Comparison of ENCODE assay signal across 24 cellular contexts in genomic region chr20:57780906-57781305, GRCh38.
DNase-seq lines count a peak whose midpoint lies in the region; ATAC-seq, FAIRE-seq and TF ChIP-seq lines count a peak whose summit lies in the region.
"Had no signal": no experiment of that assay in that cellular context is flagged by ENCODE, and none has a peak within 500 bp of the region (broad histone marks: within the 10 kb centered on the region; RNA-seq: fewer than 3 reads in every experiment).

No MANE protein-coding gene starts in this region.

- H2BK15ac ChIP-seq in IMR-90 (ENCODE audit: low read depth, low read length) = no peak overlapping the region

- H3K36me3 ChIP-seq in HEK293 (ENCODE audit: control insufficient read depth in 2 of 2, insufficient read depth in 1 of 2, low read length in 2 of 2) = no peaks in the 10 kb centered on the region
- no peaks in the 10 kb centered on the region for H3K36me3 ChIP-seq in IMR-90 (ENCODE audit: control insufficient read depth, insufficient read depth, low read length)
- H3K36me3 ChIP-seq: BE2C, BLaER1 had no signal

- peak overlapping the region; percentile 53 for H2BK5ac ChIP-seq in IMR-90 (ENCODE audit: low read depth, low read length, poor library complexity, severe bottlenecking)

- in situ Hi-C loops in IMR-90 (cut with MboI; ENCODE audit: low sequenced_read_pairs) = no loop called here

- H3K18ac ChIP-seq in IMR-90 (ENCODE audit: low read depth, low read length) = no peak overlapping the region

- no peak overlapping the region for H2AK9ac ChIP-seq in IMR-90 (replicated peaks; ENCODE audit: low read depth, low read length, poor library complexity)

- H4K5ac ChIP-seq in IMR-90 (ENCODE audit: low read depth, low read length) = no peak overlapping the region

- no peak overlapping the region for H2AFZ ChIP-seq in IMR-90 (replicated peaks; ENCODE audit: low read length, poor library complexity)

- H3K4me2 ChIP-seq in IMR-90 (ENCODE audit: low read depth, low read length) = no peak overlapping the region
- H3K4me2 ChIP-seq: BLaER1 had no signal

- no peak overlapping the region for H2AK5ac ChIP-seq in IMR-90 (ENCODE audit: low read depth, low read length)

- 59 to 100% methylated on average over 1 to 4 of the region's 4 CpGs for WGBS in IMR-90 (ENCODE audit: extremely low coverage in 2 of 2, insufficient read length in 1 of 2), 2 experiments

- H3K27ac ChIP-seq in HEK293 (ENCODE audit: extremely low read depth, low read depth, low read length) = no peak overlapping the region
- no peak overlapping the region for H3K27ac ChIP-seq in IMR-90 (ENCODE audit: insufficient read depth, low read length)
- H3K27ac ChIP-seq: BLaER1 had no signal

- DNase-seq in IMR-90 (no peak), urothelium cell line (ENCODE audit: low spot score) (no peak), dermis blood vessel endothelial cell (no peak), GM10266 (ENCODE audit: extremely low spot score) (no peak)
- DNase-seq: 8988T; ACHN; BE2C; C1 segment of cervical spinal cord; CD4-positive, alpha-beta memory T cell; CD4-positive, CD25-positive, alpha-beta regulatory T cell; CD8-positive, alpha-beta memory T cell; COR-L47; DMS 273 treated with DMSO at 0.1 percent for 48 hours; DMS153; DMS53; DMS79; DND-41; EL; GDM1 had no signal

- no peaks in the 10 kb centered on the region for H4K20me1 ChIP-seq in IMR-90 (ENCODE audit: insufficient read depth, low read length)
- H4K20me1 ChIP-seq: BLaER1 had no signal

- H4K91ac ChIP-seq in IMR-90 (ENCODE audit: insufficient read depth, low read depth, low read length) = no peak overlapping the region

- no peak overlapping the region for H3K23ac ChIP-seq in IMR-90 (ENCODE audit: low read depth, low read length)

- H3K4ac ChIP-seq in IMR-90 (ENCODE audit: low read depth, low read length) = no peak overlapping the region

- intact Hi-C loops in IMR-90 (cut with micrococcal nuclease) = no loop called here

- H3K4me3 ChIP-seq in HEK293 (ENCODE audit: low read depth, low read length) = no peak overlapping the region
- H3K4me3 ChIP-seq in IMR-90 (ENCODE audit: insufficient read depth, low read depth, low read length) = no peak overlapping the region
- H3K4me3 ChIP-seq: BLaER1 had no signal

- no peak overlapping the region for H2BK120ac ChIP-seq in IMR-90 (ENCODE audit: low read depth, low read length)

- dilution Hi-C loops in IMR-90 (cut with HindIII; ENCODE audit: low sequenced_read_pairs, unreplicated experiment) = no loop called here

- no peaks in the 10 kb centered on the region for H3K9me1 ChIP-seq in IMR-90 (ENCODE audit: insufficient read depth, low read length)

- no peaks in the 10 kb centered on the region for H3K79me1 ChIP-seq in IMR-90 (ENCODE audit: low read depth in 1 of 2, low read length in 2 of 2)

- POLR2A ChIA-PET in HEK293 (lab: Yijun Ruan, JAX) (no interaction called here), IMR-90 (lab: Charles Lee; ENCODE audit: unreplicated experiment) (no interaction called here)

- H3K9me3 ChIP-seq in HEK293 (ENCODE audit: control insufficient read depth, insufficient read depth, low read depth, low read length) (no peaks in the 10 kb centered on the region), IMR-90 (ENCODE audit: control insufficient read depth, insufficient read depth, low read length) (no peaks in the 10 kb centered on the region)
- H3K9me3 ChIP-seq: BE2C, BLaER1 had no signal

- H2BK20ac ChIP-seq in IMR-90 (ENCODE audit: low read depth, low read length) = no peak overlapping the region

- FAIRE-seq in urothelium cell line (lab: Jason Lieb, UNC) = peak; percentile 95
- FAIRE-seq: A204.1, GM12891, GM19239 had no signal

- H3K9ac ChIP-seq in IMR-90 (ENCODE audit: low read depth, low read length) = no peak overlapping the region
- H3K9ac ChIP-seq: BLaER1 had no signal

- no peaks in the 10 kb centered on the region for H3K4me1 ChIP-seq in HEK293 (ENCODE audit: control insufficient read depth, insufficient read depth, low read length)
- no peaks in the 10 kb centered on the region for H3K4me1 ChIP-seq in IMR-90 (ENCODE audit: control insufficient read depth, insufficient read depth, low read length)
- H3K4me1 ChIP-seq: BE2C had no signal

- H3K27me3 ChIP-seq in IMR-90 (ENCODE audit: control insufficient read depth, insufficient read depth, low read length) = peaks cover 2% of the 10 kb centered on the region; the same call in 1 of the 2 replicates
- H3K27me3 ChIP-seq: BE2C, BLaER1 had no signal

- no peak overlapping the region for H3K14ac ChIP-seq in IMR-90 (replicated peaks; ENCODE audit: low read depth, low read length)

- no peak overlapping the region for H4K8ac ChIP-seq in IMR-90 (ENCODE audit: low read depth in 2 of 2, low read length in 2 of 2)

- CTCF ChIA-PET in HEK293 (lab: Yijun Ruan, JAX) (interaction anchor here (0.7 kb wide), 1 partner anchor 20 kb away, joined by 3 read pairs; no protein-coding TSS in a partner anchor), IMR-90 (lab: Yijun Ruan, JAX) (no interaction called here)

- TF ChIP-seq POLR2A in IMR-90 (IDR thresholded peaks at IDR 0.05; ENCODE audit: low read depth, low read length) = no peak

- no peak for TF ChIP-seq CTCF in HEK293 (tag by site-specific recombination; IDR thresholded peaks at IDR 0.05)
- TF ChIP-seq CTCF in IMR-90 (conservative IDR thresholded peaks at IDR 0.05; ENCODE audit: low read depth, low read length) = no peak
- no peak for TF ChIP-seq CTCF in GM10266 (IDR thresholded peaks at IDR 0.05; ENCODE audit: control insufficient read depth, insufficient read depth, low read depth, missing control alignments)

- no peak for TF ChIP-seq RAD21 in IMR-90 (IDR thresholded peaks at IDR 0.05; ENCODE audit: low read length)

- ATAC-seq in IMR-90 (ENCODE audit: low read depth) = no peak

- no TSS peak for BruUV-seq in IMR-90 (replicated peaks; lab: Mats Ljungman, UMichigan)

- H3K56ac ChIP-seq in IMR-90 (ENCODE audit: extremely low read depth, insufficient read depth, low read length) = no peak overlapping the region

TF ChIP-seq in HEK293, 187 proteins besides CTCF, POLR2A, EP300 and RAD21:
- no peak for TF ChIP-seq YY1 (tag by site-specific recombination; IDR thresholded peaks at IDR 0.05)
- TF ChIP-seq ZNF544 (tag by site-specific recombination; IDR thresholded peaks at IDR 0.05) = no peak
- peak; percentile 37; the same call in 1 of the 2 replicates for TF ChIP-seq SCRT1 (tag by site-specific recombination; IDR thresholded peaks at IDR 0.05; ENCODE audit: borderline replicate concordance)
- TF ChIP-seq ZNF488 (tag by site-specific recombination; IDR thresholded peaks at IDR 0.05) = no peak
- peak; percentile 55 for TF ChIP-seq SCRT2 (tag by site-specific recombination; IDR thresholded peaks at IDR 0.05)
- peak; percentile 98 for TF ChIP-seq ZNF366 (tag by site-specific recombination; conservative IDR thresholded peaks at IDR 0.05)
- TF ChIP-seq ZBTB17 (tag by site-specific recombination; IDR thresholded peaks at IDR 0.05) = peak; percentile 95
- TF ChIP-seq IKZF3 (tag by site-specific recombination; IDR thresholded peaks at IDR 0.05) = no peak
- no peak for TF ChIP-seq ZEB2 (tag by site-specific recombination; IDR thresholded peaks at IDR 0.05)
- no peak for TF ChIP-seq ZNF621 (tag by site-specific recombination; IDR thresholded peaks at IDR 0.05)
- TF ChIP-seq ZNF610 (tag by site-specific recombination; IDR thresholded peaks at IDR 0.05; ENCODE audit: borderline replicate concordance) = no peak
- TF ChIP-seq ZSCAN16 (tag by site-specific recombination; IDR thresholded peaks at IDR 0.05) = no peak

TF ChIP-seq in IMR-90, 13 proteins besides CTCF, POLR2A, EP300 and RAD21:
- no peak for TF ChIP-seq SMC3 (IDR thresholded peaks at IDR 0.05; ENCODE audit: low read depth, low read length)
- TF ChIP-seq MAFK (IDR thresholded peaks at IDR 0.05; ENCODE audit: low read depth, low read length) = no peak
- TF ChIP-seq NFE2L2 (IDR thresholded peaks at IDR 0.05; ENCODE audit: low read depth, low read length) = no peak
- TF ChIP-seq RCOR1 (IDR thresholded peaks at IDR 0.05; ENCODE audit: insufficient replicate concordance, low read length) = no peak
- TF ChIP-seq MAZ (IDR thresholded peaks at IDR 0.05; ENCODE audit: borderline replicate concordance, low read depth, low read length) = no peak
- no peak for TF ChIP-seq USF2 (IDR thresholded peaks at IDR 0.05; ENCODE audit: low read depth, low read length)
- no peak for TF ChIP-seq BHLHE40 (IDR thresholded peaks at IDR 0.05; ENCODE audit: low read depth, low read length)
- no peak for TF ChIP-seq MXI1 (IDR thresholded peaks at IDR 0.05; ENCODE audit: borderline replicate concordance, low read depth, low read length)
- no peak for TF ChIP-seq FOS (IDR thresholded peaks at IDR 0.05; ENCODE audit: low read depth, low read length)
- TF ChIP-seq CHD1 (IDR thresholded peaks at IDR 0.05; ENCODE audit: low read depth, low read length) = no peak
- TF ChIP-seq RFX5 (IDR thresholded peaks at IDR 0.05; ENCODE audit: low read depth, low read length) = no peak
- no peak for TF ChIP-seq ELK1 (IDR thresholded peaks at IDR 0.05; ENCODE audit: borderline replicate concordance, low read depth, low read length)
- TF ChIP-seq CEBPB (IDR thresholded peaks at IDR 0.05; ENCODE audit: low read depth, low read length) = no peak
